ENCODE assay signal across 26 cellular contexts in genomic region chr1:77744576-77744975, GRCh38. TPM values are rescaled to one million over a fixed set of nuclear protein-coding genes. Genes with fewer than 3 reads are reported as not detected.
DNase-seq lines count a peak whose midpoint lies in the region; ATAC-seq and TF ChIP-seq lines count a peak whose summit lies in the region.
"Had no signal": no experiment of that assay in that cellular context is flagged by ENCODE, and none has a peak within 500 bp of the region (broad histone marks: within the 10 kb centered on the region; RNA-seq: fewer than 3 reads in every experiment).

No MANE protein-coding gene starts in this region.

- H3F3A ChIP-seq in GM23338 (replicated peaks; ENCODE audit: low read depth): no peaks in the 10 kb centered on the region

- H3K4me3 Mint-ChIP-seq in CD8-positive, alpha-beta T cell: no peak overlapping the region
- H3K4me3 Mint-ChIP-seq in GM23338: no peak overlapping the region
- H3K4me3 Mint-ChIP-seq in activated T-helper 17 cell treated with anti-CD3 and anti-CD28 coated beads, Interleukin-2, amount 50 U/mL, for 72 hours: no peak overlapping the region
- H3K4me3 Mint-ChIP-seq: activated CD4-positive, alpha-beta memory T cell treated with anti-CD3 and anti-CD28 coated beads for 36 hours; T-cell had no signal

- CTCF ChIA-PET in CD8-positive, alpha-beta T cell (lab: Charles Lee): interaction anchor here (0.6 kb wide), 1 partner anchor 85 kb away, joined by 3 read pairs; no protein-coding TSS in a partner anchor

- no peaks in the 10 kb centered on the region for H3K9me2 ChIP-seq in GM23338 (ENCODE audit: insufficient read depth)

- no peaks in the 10 kb centered on the region for H3K9me3 ChIP-seq in CD8-positive, alpha-beta T cell (ENCODE audit: low read length)
- H3K9me3 ChIP-seq: BLaER1, lower lobe of right lung, right lobe of liver, SJSA1, suprapubic skin had no signal

- peaks cover 66% of the 10 kb centered on the region for H3K79me2 ChIP-seq in GM23338 (replicated peaks; ENCODE audit: insufficient read depth)

- no peak overlapping the region for H3K4me2 ChIP-seq in GM23338
- H3K4me2 ChIP-seq: BLaER1 had no signal

- H3K27ac ChIP-seq in CD8-positive, alpha-beta T cell (ENCODE audit: low read depth, low read length): no peak overlapping the region
- no peak overlapping the region for H3K27ac ChIP-seq in GM23338 (ENCODE audit: low read depth)
- H3K27ac ChIP-seq: BLaER1, lower lobe of right lung, right lobe of liver, SJSA1, suprapubic skin had no signal

- H4K20me1 ChIP-seq in GM23338 (replicated peaks; ENCODE audit: insufficient read depth): 0 out of 2 replicates have a peak, but pooled peaks cover 7% of the 10 kb centered on the region

- no peaks in the 10 kb centered on the region for H3K27me3 Mint-ChIP-seq in CD8-positive, alpha-beta T cell (ENCODE audit: low read depth)
- H3K27me3 Mint-ChIP-seq in GM23338 (ENCODE audit: insufficient read depth, low read depth, poor library complexity): no peaks in the 10 kb centered on the region
- no peaks in the 10 kb centered on the region for H3K27me3 Mint-ChIP-seq in activated T-helper 17 cell treated with anti-CD3 and anti-CD28 coated beads, Interleukin-2, amount 50 U/mL, for 72 hours
- H3K27me3 Mint-ChIP-seq: activated CD4-positive, alpha-beta memory T cell treated with anti-CD3 and anti-CD28 coated beads for 36 hours; T-cell had no signal

- intact Hi-C loops in CD8-positive, alpha-beta T cell (cut with DNase I, micrococcal nuclease): loop anchor here in 1 of 2 experiments (5.0 to 10.0 kb wide), 2 partner anchors 50 to 368 kb away; no protein-coding TSS in a partner anchor

- H3K4me1 ChIP-seq in CD8-positive, alpha-beta T cell (ENCODE audit: insufficient read depth, low read length): no peaks in the 10 kb centered on the region
- no peaks in the 10 kb centered on the region for H3K4me1 ChIP-seq in GM23338 (ENCODE audit: insufficient read depth)
- H3K4me1 ChIP-seq: BLaER1, SJSA1 had no signal

- no peak for ATAC-seq in CD8-positive, alpha-beta T cell
- ATAC-seq in GM23338 (peak; percentile 64; the same call in 2 of the 3 replicates), left lobe of liver (peak; percentile 43), SK-N-SH treated with all-trans-retinoic acid at 6 μM for 48 hours (no peak), GM18505 (IDR thresholded peaks at IDR 0.05; ENCODE audit: unreplicated experiment) (no peak)
- no peak for ATAC-seq in activated T-helper 17 cell treated with anti-CD3 and anti-CD28 coated beads, Interleukin-2, amount 50 U/mL, for 72 hours (replicated peaks)
- ATAC-seq: activated CD4-positive, CD25-positive, alpha-beta regulatory T cell treated with anti-CD3 and anti-CD28 coated beads, Interleukin-2, amount 50 U/mL, for 24 hours; T-cell had no signal

- no peaks in the 10 kb centered on the region for H3K27me3 ChIP-seq in CD8-positive, alpha-beta T cell (ENCODE audit: insufficient read depth, low read length)
- H3K27me3 ChIP-seq in GM23338 (ENCODE audit: insufficient read depth): no peaks in the 10 kb centered on the region
- H3K27me3 ChIP-seq: BLaER1, dorsolateral prefrontal cortex, right lobe of liver, SJSA1, suprapubic skin had no signal

- H3K36me3 Mint-ChIP-seq in CD8-positive, alpha-beta T cell: peaks cover 25% of the 10 kb centered on the region
- peaks cover 12% of the 10 kb centered on the region for H3K36me3 Mint-ChIP-seq in GM23338 (ENCODE audit: low read depth)
- peaks cover 38% of the 10 kb centered on the region for H3K36me3 Mint-ChIP-seq in activated T-helper 17 cell treated with anti-CD3 and anti-CD28 coated beads, Interleukin-2, amount 50 U/mL, for 72 hours (ENCODE audit: low read depth)

- no peak for TF ChIP-seq POLR2A in GM18505 (IDR thresholded peaks at IDR 0.05; ENCODE audit: borderline replicate concordance, extremely low read depth, insufficient read depth, insufficient read length)

- H3K4me3 ChIP-seq in CD8-positive, alpha-beta T cell (ENCODE audit: low read depth, low read length): no peak overlapping the region
- no peak overlapping the region for H3K4me3 ChIP-seq in GM23338
- H3K4me3 ChIP-seq: BLaER1, dorsolateral prefrontal cortex, lower lobe of right lung, right lobe of liver, SJSA1, suprapubic skin had no signal

- TF ChIP-seq CTCF in CD8-positive, alpha-beta T cell (IDR thresholded peaks at IDR 0.05): no peak
- peak; percentile 9 to 46; a peak in 2 of 4 replicates for TF ChIP-seq CTCF in GM23338 (conservative IDR thresholded peaks at IDR 0.05; ENCODE audit: low read depth in 2 of 2)

- H2AFZ ChIP-seq in GM23338: no peak overlapping the region

- no peaks in the 10 kb centered on the region for H3K9me3 Mint-ChIP-seq in CD8-positive, alpha-beta T cell
- H3K9me3 Mint-ChIP-seq in GM23338: no peaks in the 10 kb centered on the region
- H3K9me3 Mint-ChIP-seq in activated T-helper 17 cell treated with anti-CD3 and anti-CD28 coated beads, Interleukin-2, amount 50 U/mL, for 72 hours: no peaks in the 10 kb centered on the region
- H3K9me3 Mint-ChIP-seq: activated CD4-positive, alpha-beta memory T cell treated with anti-CD3 and anti-CD28 coated beads for 36 hours; T-cell had no signal

- H3K4me1 Mint-ChIP-seq in CD8-positive, alpha-beta T cell (ENCODE audit: low read depth): peaks cover 57% of the 10 kb centered on the region
- peaks cover 3% of the 10 kb centered on the region; the same call in 2 of the 3 replicates for H3K4me1 Mint-ChIP-seq in GM23338
- H3K4me1 Mint-ChIP-seq in activated T-helper 17 cell treated with anti-CD3 and anti-CD28 coated beads, Interleukin-2, amount 50 U/mL, for 72 hours: peaks cover 26% of the 10 kb centered on the region

- peak overlapping the region; percentile 47 for H3K27ac Mint-ChIP-seq in CD8-positive, alpha-beta T cell
- peak overlapping the region; percentile 69; the same call in 1 of the 2 replicates for H3K27ac Mint-ChIP-seq in GM23338
- H3K27ac Mint-ChIP-seq in activated T-helper 17 cell treated with anti-CD3 and anti-CD28 coated beads, Interleukin-2, amount 50 U/mL, for 72 hours: peak overlapping the region; percentile 61
- H3K27ac Mint-ChIP-seq: activated CD4-positive, alpha-beta memory T cell treated with anti-CD3 and anti-CD28 coated beads for 36 hours had no signal

- no peak for DNase-seq in CD8-positive, alpha-beta T cell
- DNase-seq in GM23338 (ENCODE audit: low spot score): peak; percentile 33
- DNase-seq in left lobe of liver (ENCODE audit: low spot score): no peak
- DNase-seq in KG1 (lab: John Stamatoyannopoulos, UW): no peak
- no peak for DNase-seq in NOMO-1 (lab: John Stamatoyannopoulos, UW; ENCODE audit: unreplicated experiment in 2 of 2)
- DNase-seq: activated CD4-positive, alpha-beta memory T cell treated with anti-CD3 and anti-CD28 coated beads for 36 hours; activated CD8-positive, alpha-beta memory T cell treated with anti-CD3 and anti-CD28 coated beads, Interleukin-2, amount 50 U/mL, for 48 hours; activated gamma-delta T cell; cerebellar nuclear complex; dorsolateral prefrontal cortex; islet precursor cell; lower lobe of right lung; NCI-H1092; NCI-H187; NCI-H526; posterior cingulate gyrus; right lobe of liver; stimulated activated CD4-positive, alpha-beta T cell treated with anti-CD3 and anti-CD28 coated beads, Interleukin-4, amount 100 ng/mL, for 1 hour; T-cell had no signal

- peaks cover 3% of the 10 kb centered on the region for H3K36me3 ChIP-seq in CD8-positive, alpha-beta T cell (ENCODE audit: insufficient read depth, low read length)
- H3K36me3 ChIP-seq in GM23338 (ENCODE audit: insufficient read depth): 0 out of 2 replicates have a peak, but pooled peaks cover 5% of the 10 kb centered on the region

- POLR2A ChIA-PET in CD8-positive, alpha-beta T cell (lab: Charles Lee): no interaction called here

TF ChIP-seq in GM23338, 12 proteins besides CTCF, POLR2A, EP300 and RAD21:
- TF ChIP-seq CREB1 (CRISPR knock-in tag; IDR thresholded peaks at IDR 0.05; ENCODE audit: low read depth): no peak

TF ChIP-seq in SK-N-SH treated with all-trans-retinoic acid at 6 μM for 48 hours, 23 proteins besides CTCF, POLR2A, EP300 and RAD21 (continues in another document):
- TF ChIP-seq TSHZ2 (CRISPR knock-in tag; IDR thresholded peaks at IDR 0.05): no peak
- no peak for TF ChIP-seq ZNF70 (CRISPR knock-in tag; IDR thresholded peaks at IDR 0.05)
- TF ChIP-seq ISL1 (CRISPR knock-in tag; IDR thresholded peaks at IDR 0.05): no peak

RNA-seq across cellular contexts. Expression of gene USP33, which starts 15.1 kb away (rescaled TPM):
- total RNA-seq in CD8-positive, alpha-beta T cell: 10 to 100 TPM; 72.1 to 72.2 TPM
- 61.9 and 63.9 TPM in 2 replicates for total RNA-seq in GM23338 (2014; rRNA removed; shearing (Covaris generic))
- 36.6 and 42.4 TPM in 2 replicates for polyA plus RNA-seq in GM23338 (2016; fragmentation: Nextera tagmentation; extraction: Ambion mirVana)
- 10 to 100 TPM; 37.9 to 43.1 TPM for total RNA-seq in activated T-helper 17 cell treated with anti-CD3 and anti-CD28 coated beads, Interleukin-2, amount 50 U/mL, for 72 hours
- total RNA-seq in left lobe of liver: 23.3 TPM

RNA-seq across cellular contexts. Expression of gene MIGA1, which starts 34.9 kb away (rescaled TPM):
- total RNA-seq in CD8-positive, alpha-beta T cell: 10 to 100 TPM; 11.8 to 13.5 TPM
- 7.5 TPM in 2 replicates for total RNA-seq in GM23338 (2014; rRNA removed; shearing (Covaris generic))
- polyA plus RNA-seq in GM23338 (2016; fragmentation: Nextera tagmentation; extraction: Ambion mirVana): 3.4 and 4.6 TPM in 2 replicates
- total RNA-seq in activated T-helper 17 cell treated with anti-CD3 and anti-CD28 coated beads, Interleukin-2, amount 50 U/mL, for 72 hours: 10 to 100 TPM in 1 of 2 donors, 1 to 10 TPM in 1; 9.5 to 13.9 TPM
- 8.3 TPM for total RNA-seq in left lobe of liver

Comparison
In these comparisons a context has a peak if more than half of its experiments do, and no peak if none do; other contexts are left out.
1. ATAC-seq: peak in GM23338 (single experiment) and left lobe of liver (single experiment); none in CD8-positive, alpha-beta T cell (single experiment), activated T-helper 17 cell treated with anti-CD3 and anti-CD28 coated beads, Interleukin-2, amount 50 U/mL, for 72 hours (single experiment), SK-N-SH treated with all-trans-retinoic acid at 6 μM for 48 hours (single experiment) and GM18505 (single experiment).
2. Peak in every context shown above with its lines, with median percentiles within 50 percentile points of each other: H3K27ac Mint-ChIP-seq.